In the genomic region with DNA sequence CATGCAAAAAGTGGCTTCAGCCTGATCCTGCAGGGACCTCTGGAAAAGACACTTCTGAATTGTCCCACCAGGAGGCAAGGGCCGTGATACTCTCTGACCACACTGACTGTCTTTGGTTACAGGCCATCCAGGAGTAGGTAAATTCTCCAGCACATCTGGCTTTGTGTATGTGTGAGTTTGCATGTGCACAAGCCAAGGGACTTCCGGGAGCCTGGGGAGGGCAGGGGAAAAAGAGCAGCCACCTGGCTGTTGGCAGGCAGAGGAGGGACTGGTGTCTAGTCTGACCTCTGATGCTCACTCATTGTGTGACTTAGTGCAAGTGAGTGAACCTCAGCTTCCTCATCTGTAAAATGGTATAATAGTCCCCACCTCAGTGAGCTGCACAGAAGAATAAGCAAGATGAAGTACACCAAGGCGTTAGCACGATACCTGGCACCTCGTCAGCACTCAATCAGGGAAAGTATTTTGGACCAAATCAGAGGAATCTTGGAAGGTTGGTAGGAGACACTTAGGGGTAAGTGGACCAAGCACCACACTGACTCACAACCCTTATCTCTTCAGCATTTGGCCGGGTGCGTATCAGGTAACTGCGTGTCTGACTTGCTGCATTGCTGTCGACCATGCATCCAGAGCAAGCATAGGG, we compare ENCODE assay signal across 10 cellular contexts. TPM values are rescaled to one million over a fixed set of nuclear protein-coding genes. Genes with fewer than 3 reads are reported as not detected.
A peak's percentile ranks its signal among the peaks of the same experiment; 100 is the strongest.
DNase-seq lines count a peak whose midpoint lies in the region; ATAC-seq and TF ChIP-seq lines count a peak whose summit lies in the region.
"Had no signal": no experiment of that assay in that cellular context is flagged by ENCODE, and none has a peak within 500 bp of the region (broad histone marks: within the 10 kb centered on the region; RNA-seq: fewer than 3 reads in every experiment).

No MANE protein-coding gene starts in this region.

- peak overlapping the region; percentile 80 for H3K27ac ChIP-seq in Karpas-422 (ENCODE audit: low read length)
- peak overlapping the region; percentile 10 to 68 (median 32) for H3K27ac ChIP-seq in transverse colon

- no peak overlapping the region for H3K4me3 Mint-ChIP-seq in natural killer cell treated with Interleukin-12 subunit alpha and Interleukin-12 subunit beta and Interleukin-15 and Interleukin-18, amount 100 ng/mL, for 72 hours
- H3K4me3 Mint-ChIP-seq in natural killer cell = no peak overlapping the region

- peak overlapping the region; percentile 32 to 72 for H3K27ac Mint-ChIP-seq in natural killer cell treated with Interleukin-12 subunit alpha and Interleukin-12 subunit beta and Interleukin-15 and Interleukin-18, amount 100 ng/mL, for 72 hours
- no peak overlapping the region for H3K27ac Mint-ChIP-seq in natural killer cell

- TF ChIP-seq CTCF in natural killer cell (IDR thresholded peaks at IDR 0.05) (no peak), transverse colon (IDR thresholded peaks at IDR 0.05) (no peak)

- H3K4me3 ChIP-seq in Karpas-422 (ENCODE audit: low read length) (peak overlapping the region; percentile 20; the same call in 1 of the 2 replicates), transverse colon (no peak overlapping the region)

- TF ChIP-seq EP300 in transverse colon (IDR thresholded peaks at IDR 0.05; ENCODE audit: low read depth) = no peak

- H3K27me3 ChIP-seq in Karpas-422 (ENCODE audit: low read length) = no peaks in the 10 kb centered on the region
- H3K27me3 ChIP-seq in transverse colon = no peaks in the 10 kb centered on the region

- H3K36me3 ChIP-seq in Karpas-422 (ENCODE audit: insufficient read depth, low read length) (no peaks in the 10 kb centered on the region), transverse colon (no peaks in the 10 kb centered on the region)

- ATAC-seq in natural killer cell treated with Interleukin-12 subunit alpha and Interleukin-12 subunit beta and Interleukin-15 and Interleukin-18, amount 100 ng/mL, for 72 hours = no peak
- ATAC-seq in natural killer cell (no peak), HG02642 (IDR thresholded peaks at IDR 0.05; ENCODE audit: poor library complexity, unreplicated experiment) (peak; percentile 72)

- no peak for DNase-seq in natural killer cell treated with Interleukin-12 subunit alpha and Interleukin-12 subunit beta and Interleukin-15 and Interleukin-18, amount 100 ng/mL, for 72 hours (ENCODE audit: low spot score)
- no peak for DNase-seq in natural killer cell
- DNase-seq in Karpas-422 = peak; percentile 87
- DNase-seq in transverse colon = peak; percentile 65
- DNase-seq in islet precursor cell = no peak
- DNase-seq in activated effector memory CD4-positive, alpha-beta T cell treated with Interleukin-2 at 50 U/mL for 16 hours = no peak
- no peak for DNase-seq in NCI-H510A treated with DMSO at 0.1 percent for 48 hours (lab: John Stamatoyannopoulos, UW)
- DNase-seq: Right ventricle myocardium superior had no signal

- H3K4me2 ChIP-seq in Karpas-422 (ENCODE audit: low read depth, low read length, poor library complexity, severe bottlenecking) = peak overlapping the region; percentile 53

- peaks cover 63 to 71% of the 10 kb centered on the region in 2 donors for H3K4me1 Mint-ChIP-seq in natural killer cell treated with Interleukin-12 subunit alpha and Interleukin-12 subunit beta and Interleukin-15 and Interleukin-18, amount 100 ng/mL, for 72 hours (ENCODE audit: low read depth in 2 of 2)
- peaks cover 34 to 52% of the 10 kb centered on the region in 2 donors for H3K4me1 Mint-ChIP-seq in natural killer cell

- H3K27me3 Mint-ChIP-seq in natural killer cell treated with Interleukin-12 subunit alpha and Interleukin-12 subunit beta and Interleukin-15 and Interleukin-18, amount 100 ng/mL, for 72 hours = no peaks in the 10 kb centered on the region
- no peaks in the 10 kb centered on the region for H3K27me3 Mint-ChIP-seq in natural killer cell (ENCODE audit: low read depth in 2 of 2)

- intact Hi-C loops in natural killer cell (cut with micrococcal nuclease) (no loop called here), transverse colon (cut with DNase I; ENCODE audit: low total_unique reads) (no loop called here)

- H3K79me2 ChIP-seq in Karpas-422 (ENCODE audit: low read length) = peaks cover 37% of the 10 kb centered on the region

- H3K9me3 Mint-ChIP-seq in natural killer cell treated with Interleukin-12 subunit alpha and Interleukin-12 subunit beta and Interleukin-15 and Interleukin-18, amount 100 ng/mL, for 72 hours = no peaks in the 10 kb centered on the region
- H3K9me3 Mint-ChIP-seq in natural killer cell = no peaks in the 10 kb centered on the region

- H2AFZ ChIP-seq in Karpas-422 (ENCODE audit: low read length) = no peak overlapping the region

- peak overlapping the region; percentile 42 for H3K9ac ChIP-seq in Karpas-422 (ENCODE audit: low read length)

- 81 to 90% methylated on average over 2 to 9 of the region's 9 CpGs for WGBS in transverse colon (ENCODE audit: low coverage in 1 of 2), 2 donors

- TF ChIP-seq POLR2A in transverse colon (IDR thresholded peaks at IDR 0.05) = no peak

- H4K20me1 ChIP-seq in Karpas-422 (ENCODE audit: insufficient read depth, low read depth, low read length) = peaks cover 18% of the 10 kb centered on the region; the same call in 1 of the 2 replicates

- H3K9me2 ChIP-seq in Karpas-422 (replicated peaks; ENCODE audit: insufficient read depth, low read length) = no peaks in the 10 kb centered on the region

- peaks cover 7% of the 10 kb centered on the region for H3K36me3 Mint-ChIP-seq in natural killer cell treated with Interleukin-12 subunit alpha and Interleukin-12 subunit beta and Interleukin-15 and Interleukin-18, amount 100 ng/mL, for 72 hours
- no peaks in the 10 kb centered on the region for H3K36me3 Mint-ChIP-seq in natural killer cell

- in situ Hi-C loops in transverse colon (cut with MboI; ENCODE audit: low pct_ligation_motif_present in 1 of 4, low pct_unique_long_range_greater_than_20kb in 1 of 4, low sequenced_read_pairs in 3 of 4) = no loop called here

- H3K9me3 ChIP-seq in Karpas-422 (ENCODE audit: low read length) (no peaks in the 10 kb centered on the region), transverse colon (no peaks in the 10 kb centered on the region)

- H3K4me1 ChIP-seq in Karpas-422 (ENCODE audit: low read length) = peaks cover 73% of the 10 kb centered on the region
- peaks cover 0 to 14% (median 0%) of the 10 kb centered on the region in 4 donors for H3K4me1 ChIP-seq in transverse colon

RNA-seq across cellular contexts. Expression of a gene that starts 19.1 kb away (rescaled TPM):
- 10 to 100 TPM; 16.9 to 19.3 TPM for total RNA-seq in natural killer cell treated with Interleukin-12 subunit alpha and Interleukin-12 subunit beta and Interleukin-15 and Interleukin-18, amount 100 ng/mL, for 72 hours
- 10 to 100 TPM; 10.9 to 17.3 (median 13.6) TPM for total RNA-seq in natural killer cell
- total RNA-seq in Karpas-422 (2014; rRNA removed; shearing (Covaris generic); ENCODE audit: low replicate concordance) = 41.1 and 50.9 TPM in 2 replicates
- 10 to 100 TPM in 1 of 4 donors, 1 to 10 TPM in 2, under 1 TPM in 1; 0.60 to 17.0 (median 2.7) TPM for total RNA-seq in transverse colon
- total RNA-seq: M059J had no signal

Comparison
In these comparisons a context has a peak if more than half of its experiments do, and no peak if none do; other contexts are left out.
1. H3K27ac Mint-ChIP-seq: peak in natural killer cell treated with Interleukin-12 subunit alpha and Interleukin-12 subunit beta and Interleukin-15 and Interleukin-18, amount 100 ng/mL, for 72 hours (2 of 2); none in natural killer cell (0 of 2).
2. DNase-seq: peak in Karpas-422 (single experiment) and transverse colon (single experiment); none in natural killer cell treated with Interleukin-12 subunit alpha and Interleukin-12 subunit beta and Interleukin-15 and Interleukin-18, amount 100 ng/mL, for 72 hours (single experiment), natural killer cell (single experiment), islet precursor cell (single experiment), activated effector memory CD4-positive, alpha-beta T cell treated with Interleukin-2 at 50 U/mL for 16 hours (single experiment) and NCI-H510A treated with DMSO at 0.1 percent for 48 hours (single experiment).